1 cellular context compared by ENCODE assay signal in genomic region chr10:77877461-77878344, GRCh38.
A peak's percentile ranks its signal among the peaks of the same experiment; 100 is the strongest.
TF ChIP-seq lines count a peak whose summit lies in the region.

No MANE protein-coding gene starts in this region.

TF ChIP-seq in WTC11, 78 proteins besides CTCF, POLR2A, EP300 and RAD21 (continued from another document and continues in another):
- TF ChIP-seq STAT6 (CRISPR knock-in tag; conservative IDR thresholded peaks at IDR 0.05; ENCODE audit: low read depth): no peak
- TF ChIP-seq NFYB (CRISPR knock-in tag; conservative IDR thresholded peaks at IDR 0.05; ENCODE audit: low read depth): no peak
- no peak for TF ChIP-seq CREM (CRISPR knock-in tag; IDR thresholded peaks at IDR 0.05)
- no peak for TF ChIP-seq PREB (CRISPR knock-in tag; IDR thresholded peaks at IDR 0.05; ENCODE audit: borderline replicate concordance)
- TF ChIP-seq FOXK1 (CRISPR knock-in tag; IDR thresholded peaks at IDR 0.05): peak; percentile 17; the same call in 1 of the 2 replicates
- no peak for TF ChIP-seq MXD4 (CRISPR knock-in tag; IDR thresholded peaks at IDR 0.05; ENCODE audit: borderline replicate concordance)
- no peak for TF ChIP-seq NR1H2 (CRISPR knock-in tag; IDR thresholded peaks at IDR 0.05)
- no peak for TF ChIP-seq KAT7 (CRISPR knock-in tag; IDR thresholded peaks at IDR 0.05; ENCODE audit: borderline replicate concordance)
- peak; percentile 93 for TF ChIP-seq ZNF423 (CRISPR knock-in tag; IDR thresholded peaks at IDR 0.05)
- no peak for TF ChIP-seq E2F4 (CRISPR knock-in tag; IDR thresholded peaks at IDR 0.05; ENCODE audit: borderline replicate concordance, low read depth)
- TF ChIP-seq IRF1 (CRISPR knock-in tag; IDR thresholded peaks at IDR 0.05): no peak
- TF ChIP-seq SOX15 (CRISPR knock-in tag; IDR thresholded peaks at IDR 0.05): no peak
- peak; percentile 84 for TF ChIP-seq SMAD4 (CRISPR knock-in tag; IDR thresholded peaks at IDR 0.05)
- TF ChIP-seq ERG (CRISPR knock-in tag; IDR thresholded peaks at IDR 0.05): no peak
- TF ChIP-seq AR (CRISPR knock-in tag; IDR thresholded peaks at IDR 0.05): no peak
- 0 out of 2 replicates have a peak, but pooled peaks have one; percentile 15 for TF ChIP-seq CBFB (CRISPR knock-in tag; IDR thresholded peaks at IDR 0.05; ENCODE audit: low read depth)
- TF ChIP-seq ZBTB21 (CRISPR knock-in tag; IDR thresholded peaks at IDR 0.05; ENCODE audit: borderline replicate concordance): peak; percentile 46
- TF ChIP-seq EMX1 (CRISPR knock-in tag; IDR thresholded peaks at IDR 0.05): no peak
- 0 out of 2 replicates have a peak, but pooled peaks have one; percentile 37 for TF ChIP-seq AFF4 (CRISPR knock-in tag; IDR thresholded peaks at IDR 0.05; ENCODE audit: borderline replicate concordance)
- no peak for TF ChIP-seq ARID4B (CRISPR knock-in tag; IDR thresholded peaks at IDR 0.05; ENCODE audit: borderline replicate concordance)
- no peak for TF ChIP-seq ATF6 (CRISPR knock-in tag; IDR thresholded peaks at IDR 0.05)
- TF ChIP-seq PRDM15 (CRISPR knock-in tag; IDR thresholded peaks at IDR 0.05): no peak
